1 cellular context compared by ENCODE assay signal in the genomic region with DNA sequence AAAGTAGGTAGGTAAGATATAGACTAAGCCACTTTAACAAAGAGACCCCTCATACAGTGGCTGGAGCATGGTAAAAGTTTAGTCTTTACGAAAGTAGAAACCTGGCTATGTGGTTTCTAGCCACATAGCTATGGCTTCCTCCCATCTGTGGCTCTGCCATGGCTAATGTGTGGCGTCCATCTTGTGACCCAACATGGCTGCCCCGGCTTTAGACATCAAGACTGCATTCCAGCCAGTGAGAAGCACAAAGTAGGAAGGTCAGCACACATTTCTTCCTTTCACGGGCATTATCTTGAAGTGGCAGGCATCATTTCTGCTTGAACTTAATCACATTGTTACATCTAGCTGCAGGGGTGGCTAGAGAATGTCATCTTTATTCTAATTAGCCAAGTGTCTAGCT.
TF ChIP-seq lines count a peak whose summit lies in the region.

No MANE protein-coding gene starts in this region.

TF ChIP-seq in GM23338, 12 proteins besides CTCF, POLR2A, EP300 and RAD21 (continued from another document):
- TF ChIP-seq, protein P1, sequence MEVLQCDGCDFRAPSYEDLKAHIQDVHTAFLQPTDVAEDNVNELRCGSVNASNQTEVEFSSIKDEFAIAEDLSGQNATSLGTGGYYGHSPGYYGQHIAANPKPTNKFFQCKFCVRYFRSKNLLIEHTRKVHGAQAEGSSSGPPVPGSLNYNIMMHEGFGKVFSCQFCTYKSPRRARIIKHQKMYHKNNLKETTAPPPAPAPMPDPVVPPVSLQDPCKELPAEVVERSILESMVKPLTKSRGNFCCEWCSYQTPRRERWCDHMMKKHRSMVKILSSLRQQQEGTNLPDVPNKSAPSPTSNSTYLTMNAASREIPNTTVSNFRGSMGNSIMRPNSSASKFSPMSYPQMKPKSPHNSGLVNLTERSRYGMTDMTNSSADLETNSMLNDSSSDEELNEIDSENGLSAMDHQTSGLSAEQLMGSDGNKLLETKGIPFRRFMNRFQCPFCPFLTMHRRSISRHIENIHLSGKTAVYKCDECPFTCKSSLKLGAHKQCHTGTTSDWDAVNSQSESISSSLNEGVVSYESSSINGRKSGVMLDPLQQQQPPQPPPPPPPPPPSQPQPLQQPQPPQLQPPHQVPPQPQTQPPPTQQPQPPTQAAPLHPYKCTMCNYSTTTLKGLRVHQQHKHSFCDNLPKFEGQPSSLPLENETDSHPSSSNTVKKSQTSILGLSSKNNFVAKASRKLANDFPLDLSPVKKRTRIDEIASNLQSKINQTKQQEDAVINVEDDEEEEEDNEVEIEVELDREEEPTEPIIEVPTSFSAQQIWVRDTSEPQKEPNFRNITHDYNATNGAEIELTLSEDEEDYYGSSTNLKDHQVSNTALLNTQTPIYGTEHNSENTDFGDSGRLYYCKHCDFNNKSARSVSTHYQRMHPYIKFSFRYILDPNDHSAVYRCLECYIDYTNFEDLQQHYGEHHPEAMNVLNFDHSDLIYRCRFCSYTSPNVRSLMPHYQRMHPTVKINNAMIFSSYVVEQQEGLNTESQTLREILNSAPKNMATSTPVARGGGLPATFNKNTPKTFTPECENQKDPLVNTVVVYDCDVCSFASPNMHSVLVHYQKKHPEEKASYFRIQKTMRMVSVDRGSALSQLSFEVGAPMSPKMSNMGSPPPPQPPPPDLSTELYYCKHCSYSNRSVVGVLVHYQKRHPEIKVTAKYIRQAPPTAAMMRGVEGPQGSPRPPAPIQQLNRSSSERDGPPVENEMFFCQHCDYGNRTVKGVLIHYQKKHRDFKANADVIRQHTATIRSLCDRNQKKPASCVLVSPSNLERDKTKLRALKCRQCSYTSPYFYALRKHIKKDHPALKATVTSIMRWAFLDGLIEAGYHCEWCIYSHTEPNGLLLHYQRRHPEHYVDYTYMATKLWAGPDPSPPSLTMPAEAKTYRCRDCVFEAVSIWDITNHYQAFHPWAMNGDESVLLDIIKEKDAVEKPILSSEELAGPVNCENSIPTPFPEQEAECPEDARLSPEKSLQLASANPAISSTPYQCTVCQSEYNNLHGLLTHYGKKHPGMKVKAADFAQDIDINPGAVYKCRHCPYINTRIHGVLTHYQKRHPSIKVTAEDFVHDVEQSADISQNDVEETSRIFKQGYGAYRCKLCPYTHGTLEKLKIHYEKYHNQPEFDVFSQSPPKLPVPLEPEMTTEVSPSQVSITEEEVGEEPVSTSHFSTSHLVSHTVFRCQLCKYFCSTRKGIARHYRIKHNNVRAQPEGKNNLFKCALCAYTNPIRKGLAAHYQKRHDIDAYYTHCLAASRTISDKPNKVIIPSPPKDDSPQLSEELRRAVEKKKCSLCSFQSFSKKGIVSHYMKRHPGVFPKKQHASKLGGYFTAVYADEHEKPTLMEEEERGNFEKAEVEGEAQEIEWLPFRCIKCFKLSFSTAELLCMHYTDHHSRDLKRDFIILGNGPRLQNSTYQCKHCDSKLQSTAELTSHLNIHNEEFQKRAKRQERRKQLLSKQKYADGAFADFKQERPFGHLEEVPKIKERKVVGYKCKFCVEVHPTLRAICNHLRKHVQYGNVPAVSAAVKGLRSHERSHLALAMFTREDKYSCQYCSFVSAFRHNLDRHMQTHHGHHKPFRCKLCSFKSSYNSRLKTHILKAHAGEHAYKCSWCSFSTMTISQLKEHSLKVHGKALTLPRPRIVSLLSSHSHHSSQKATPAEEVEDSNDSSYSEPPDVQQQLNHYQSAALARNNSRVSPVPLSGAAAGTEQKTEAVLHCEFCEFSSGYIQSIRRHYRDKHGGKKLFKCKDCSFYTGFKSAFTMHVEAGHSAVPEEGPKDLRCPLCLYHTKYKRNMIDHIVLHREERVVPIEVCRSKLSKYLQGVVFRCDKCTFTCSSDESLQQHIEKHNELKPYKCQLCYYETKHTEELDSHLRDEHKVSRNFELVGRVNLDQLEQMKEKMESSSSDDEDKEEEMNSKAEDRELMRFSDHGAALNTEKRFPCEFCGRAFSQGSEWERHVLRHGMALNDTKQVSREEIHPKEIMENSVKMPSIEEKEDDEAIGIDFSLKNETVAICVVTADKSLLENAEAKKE (CRISPR knock-in tag; IDR thresholded peaks at IDR 0.05): no peak
- TF ChIP-seq ZNF114 (CRISPR knock-in tag; IDR thresholded peaks at IDR 0.05) (no peak), ZNF331 (CRISPR knock-in tag; IDR thresholded peaks at IDR 0.05; ENCODE audit: low read depth) (no peak)
